ENCODE assay signal across 2 cellular contexts in the genomic region with DNA sequence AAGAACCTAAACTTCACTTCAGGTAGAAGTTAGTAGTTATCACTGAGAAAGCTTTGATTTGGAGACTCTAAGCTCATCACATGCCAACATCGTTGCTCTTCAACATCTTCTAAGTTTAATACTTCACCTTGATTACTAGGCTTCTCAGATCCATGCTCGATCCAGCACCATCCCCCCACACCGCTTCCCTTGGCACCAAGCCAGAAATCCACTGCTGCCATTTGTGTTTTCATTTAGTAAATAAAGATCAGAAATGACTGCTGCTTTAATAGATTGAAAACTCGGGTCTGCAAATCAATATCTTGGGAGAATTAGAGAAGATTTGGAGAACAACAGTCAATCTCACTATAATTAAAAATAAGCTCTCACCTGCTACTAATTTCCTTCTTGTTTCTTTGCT.
TF ChIP-seq lines count a peak whose summit lies in the region.

No MANE protein-coding gene starts in this region.

TF ChIP-seq in HEK293, 187 proteins besides CTCF, POLR2A, EP300 and RAD21:
- TF ChIP-seq KLF7 (tag by site-specific recombination; IDR thresholded peaks at IDR 0.05; ENCODE audit: borderline replicate concordance) (no peak), ZFP3 (tag by site-specific recombination; IDR thresholded peaks at IDR 0.05; ENCODE audit: low read depth) (no peak), ZNF670 (tag by site-specific recombination; IDR thresholded peaks at IDR 0.05; ENCODE audit: low read depth) (no peak), KLF10 (tag by site-specific recombination; IDR thresholded peaks at IDR 0.05) (0 out of 2 replicates have a peak, but pooled peaks have one; percentile 24), ZNF561 (tag by site-specific recombination; IDR thresholded peaks at IDR 0.05; ENCODE audit: borderline replicate concordance) (no peak)

TF ChIP-seq in GM12878, 131 proteins besides CTCF, POLR2A, EP300 and RAD21:
- no peak for TF ChIP-seq MTA3 (IDR thresholded peaks at IDR 0.05; ENCODE audit: borderline replicate concordance, low read length)
- TF ChIP-seq SMAD1 (IDR thresholded peaks at IDR 0.05; ENCODE audit: low read depth, partially characterized antibody), result peak; percentile 40
TF ChIP-seq in GM12878: peak in this region for 1.
